In genomic region chr15:98150531-98150930, GRCh38 we compare ENCODE assay signal across 18 cellular contexts.
"Had no signal": no experiment of that assay in that cellular context is flagged by ENCODE, and none has a peak within 500 bp of the region (broad histone marks: within the 10 kb centered on the region; RNA-seq: fewer than 3 reads in every experiment).

No MANE protein-coding gene starts in this region.

- ATAC-seq: activated CD4-positive, alpha-beta T cell treated with anti-CD3 and anti-CD28 coated beads for 36 hours; activated CD8-positive, alpha-beta T cell treated with anti-CD3 and anti-CD28 coated beads for 36 hours; left colon; naive thymus-derived CD8-positive, alpha-beta T cell; stimulated activated naive CD8-positive, alpha-beta T cell treated with anti-CD3 and anti-CD28 coated beads, Interleukin-15, amount 100 ng/mL, for 72 hours had no signal

- H3K27ac ChIP-seq: breast epithelium, esophagus muscularis mucosa, neutrophil, right atrium auricular region, skin epidermis, testis, VCaP had no signal

- H3K36me3 ChIP-seq: breast epithelium, esophagus muscularis mucosa, neutrophil, right atrium auricular region had no signal

- H3K4me3 ChIP-seq: breast epithelium, esophagus muscularis mucosa, right atrium auricular region, skin epidermis, testis had no signal

- H3K9me3 ChIP-seq: breast epithelium, esophagus muscularis mucosa, neutrophil, right atrium auricular region, testis had no signal

- H3K27me3 ChIP-seq: breast epithelium, esophagus muscularis mucosa, neutrophil, right atrium auricular region, testis had no signal

- DNase-seq: activated CD4-positive, alpha-beta T cell treated with anti-CD3 and anti-CD28 coated beads for 36 hours; activated CD8-positive, alpha-beta memory T cell treated with anti-CD3 and anti-CD28 coated beads, Interleukin-2, amount 50 U/mL, for 4 hours; activated CD8-positive, alpha-beta T cell treated with anti-CD3 and anti-CD28 coated beads for 36 hours; aorta; dermis blood vessel endothelial cell; immature natural killer cell; left colon; naive thymus-derived CD8-positive, alpha-beta T cell; posterior cingulate gyrus; stimulated activated CD4-positive, alpha-beta T cell treated with anti-CD3 and anti-CD28 coated beads, Interleukin-4, amount 100 ng/mL, for 4 hours; stimulated activated naive CD8-positive, alpha-beta T cell treated with anti-CD3 and anti-CD28 coated beads, Interleukin-15, amount 100 ng/mL, for 72 hours; testis had no signal

- H3K4me1 ChIP-seq: breast epithelium, esophagus muscularis mucosa, right atrium auricular region, testis had no signal
